ENCODE assay signal across 15 cellular contexts in the genomic region with DNA sequence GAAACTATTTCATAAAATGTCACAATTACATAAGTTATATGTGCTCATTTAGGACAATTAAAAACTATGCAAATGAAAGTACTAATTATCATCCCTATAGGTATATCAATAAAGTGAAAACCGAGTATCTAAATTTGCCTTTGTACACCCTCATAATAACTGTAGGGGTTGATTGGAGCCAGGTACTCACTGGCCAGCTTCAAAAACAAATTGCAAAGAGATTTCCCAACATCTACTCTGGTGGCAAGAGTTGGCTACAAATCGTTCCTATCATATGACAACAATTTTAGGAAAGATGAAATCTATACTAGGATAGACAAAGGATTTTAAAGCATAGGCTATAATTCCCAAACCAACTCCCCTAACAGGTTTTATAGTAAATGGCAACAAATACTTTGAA.
DNase-seq lines count a peak whose midpoint lies in the region; ATAC-seq and TF ChIP-seq lines count a peak whose summit lies in the region.
"Had no signal": no experiment of that assay in that cellular context is flagged by ENCODE, and none has a peak within 500 bp of the region (broad histone marks: within the 10 kb centered on the region; RNA-seq: fewer than 3 reads in every experiment).

No MANE protein-coding gene starts in this region.

- H3K27ac ChIP-seq in colonic mucosa: no peak overlapping the region

- no peak overlapping the region for H3K9ac ChIP-seq in colonic mucosa (ENCODE audit: low read depth in 2 of 2, low read length in 2 of 2)

- POLR2A ChIA-PET in WTC11 (lab: Charles Lee): no interaction called here

- no peaks in the 10 kb centered on the region for H3K27me3 ChIP-seq in colonic mucosa

- H3K9me3 ChIP-seq in colonic mucosa: no peaks in the 10 kb centered on the region

- H3K27me3 Mint-ChIP-seq in T-helper 1 cell treated with Interleukin-12 subunit alpha and Interleukin-12 subunit beta and Interleukin-4 antibody, amounts not matched to agents 30 μg/mL and 1 μg/mL, for 36 hours (ENCODE audit: low read depth): no peaks in the 10 kb centered on the region
- no peaks in the 10 kb centered on the region for H3K27me3 Mint-ChIP-seq in WTC11 (ENCODE audit: low read depth)
- H3K27me3 Mint-ChIP-seq: CD4-positive, alpha-beta memory T cell had no signal

- no peak overlapping the region for H3K4me3 Mint-ChIP-seq in T-helper 1 cell treated with Interleukin-12 subunit alpha and Interleukin-12 subunit beta and Interleukin-4 antibody, amounts not matched to agents 30 μg/mL and 1 μg/mL, for 36 hours
- H3K4me3 Mint-ChIP-seq in WTC11: no peak overlapping the region
- H3K4me3 Mint-ChIP-seq: CD4-positive, alpha-beta memory T cell; GM23338 had no signal

- CTCF ChIA-PET in WTC11 (lab: Charles Lee): no interaction called here

- H3K36me3 ChIP-seq in colonic mucosa: no peaks in the 10 kb centered on the region

- no peak for DNase-seq in T-helper 1 cell
- no peak for DNase-seq in WTC11 (ENCODE audit: low spot score)
- DNase-seq in left lobe of liver (ENCODE audit: low spot score): no peak
- DNase-seq in colonic mucosa: no peak
- no peak for DNase-seq in HK-2 (ENCODE audit: unreplicated experiment)
- DNase-seq: C1 segment of cervical spinal cord; Calu3; CD4-positive, alpha-beta memory T cell; COR-L47; DMS53; DMS79 treated with DMSO at 0.1 percent for 48 hours; GF-D8; HCEC 1CT had no signal

- no peaks in the 10 kb centered on the region for H3K4me1 Mint-ChIP-seq in T-helper 1 cell treated with Interleukin-12 subunit alpha and Interleukin-12 subunit beta and Interleukin-4 antibody, amounts not matched to agents 30 μg/mL and 1 μg/mL, for 36 hours (ENCODE audit: low read depth)
- peaks cover 17% of the 10 kb centered on the region for H3K4me1 Mint-ChIP-seq in WTC11
- H3K4me1 Mint-ChIP-seq: CD4-positive, alpha-beta memory T cell had no signal

- H3K4me1 ChIP-seq in colonic mucosa: no peaks in the 10 kb centered on the region

- TF ChIP-seq CTCF in WTC11 (IDR thresholded peaks at IDR 0.05): no peak
- no peak for TF ChIP-seq CTCF in colonic mucosa (IDR thresholded peaks at IDR 0.05)

- peak overlapping the region; percentile 17 for H3K27ac Mint-ChIP-seq in T-helper 1 cell treated with Interleukin-12 subunit alpha and Interleukin-12 subunit beta and Interleukin-4 antibody, amounts not matched to agents 30 μg/mL and 1 μg/mL, for 36 hours
- peak overlapping the region; percentile 5; the same call in 1 of the 2 replicates for H3K27ac Mint-ChIP-seq in WTC11
- H3K27ac Mint-ChIP-seq: CD4-positive, alpha-beta memory T cell; GM23338 had no signal

- intact Hi-C loops in colonic mucosa (cut with DNase I): no loop called here

- no peaks in the 10 kb centered on the region for H3K36me3 Mint-ChIP-seq in T-helper 1 cell treated with Interleukin-12 subunit alpha and Interleukin-12 subunit beta and Interleukin-4 antibody, amounts not matched to agents 30 μg/mL and 1 μg/mL, for 36 hours (ENCODE audit: low read depth)
- H3K36me3 Mint-ChIP-seq in WTC11: peaks cover 4% of the 10 kb centered on the region; the same call in 1 of the 2 replicates
- H3K36me3 Mint-ChIP-seq: CD4-positive, alpha-beta memory T cell had no signal

- peaks cover 5% of the 10 kb centered on the region for H3K9me3 Mint-ChIP-seq in T-helper 1 cell treated with Interleukin-12 subunit alpha and Interleukin-12 subunit beta and Interleukin-4 antibody, amounts not matched to agents 30 μg/mL and 1 μg/mL, for 36 hours
- peaks cover 10% of the 10 kb centered on the region for H3K9me3 Mint-ChIP-seq in WTC11

- no peak for ATAC-seq in WTC11
- ATAC-seq in left lobe of liver: peak; percentile 41
- ATAC-seq: GM23338 had no signal

- no peak overlapping the region for H3K4me3 ChIP-seq in colonic mucosa
- H3K4me3 ChIP-seq: GM23338 had no signal

TF ChIP-seq in WTC11, 78 proteins besides CTCF, POLR2A, EP300 and RAD21:
- no peak for TF ChIP-seq ZNF317 (CRISPR knock-in tag; IDR thresholded peaks at IDR 0.05; ENCODE audit: borderline replicate concordance, low read depth)
- TF ChIP-seq PRRX2 (CRISPR knock-in tag; IDR thresholded peaks at IDR 0.05): no peak
- TF ChIP-seq, protein P1, sequence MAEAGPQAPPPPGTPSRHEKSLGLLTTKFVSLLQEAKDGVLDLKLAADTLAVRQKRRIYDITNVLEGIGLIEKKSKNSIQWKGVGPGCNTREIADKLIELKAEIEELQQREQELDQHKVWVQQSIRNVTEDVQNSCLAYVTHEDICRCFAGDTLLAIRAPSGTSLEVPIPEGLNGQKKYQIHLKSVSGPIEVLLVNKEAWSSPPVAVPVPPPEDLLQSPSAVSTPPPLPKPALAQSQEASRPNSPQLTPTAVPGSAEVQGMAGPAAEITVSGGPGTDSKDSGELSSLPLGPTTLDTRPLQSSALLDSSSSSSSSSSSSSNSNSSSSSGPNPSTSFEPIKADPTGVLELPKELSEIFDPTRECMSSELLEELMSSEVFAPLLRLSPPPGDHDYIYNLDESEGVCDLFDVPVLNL (CRISPR knock-in tag; IDR thresholded peaks at IDR 0.05; ENCODE audit: borderline replicate concordance, low read depth): no peak
- no peak for TF ChIP-seq MXD4 (CRISPR knock-in tag; IDR thresholded peaks at IDR 0.05; ENCODE audit: borderline replicate concordance)
- TF ChIP-seq ELF4 (CRISPR knock-in tag; IDR thresholded peaks at IDR 0.05; ENCODE audit: low read depth): no peak
- TF ChIP-seq, protein P2, sequence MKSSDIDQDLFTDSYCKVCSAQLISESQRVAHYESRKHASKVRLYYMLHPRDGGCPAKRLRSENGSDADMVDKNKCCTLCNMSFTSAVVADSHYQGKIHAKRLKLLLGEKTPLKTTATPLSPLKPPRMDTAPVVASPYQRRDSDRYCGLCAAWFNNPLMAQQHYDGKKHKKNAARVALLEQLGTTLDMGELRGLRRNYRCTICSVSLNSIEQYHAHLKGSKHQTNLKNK (CRISPR knock-in tag; IDR thresholded peaks at IDR 0.05): no peak
- TF ChIP-seq EMX1 (CRISPR knock-in tag; IDR thresholded peaks at IDR 0.05): no peak
- TF ChIP-seq ZNF416 (CRISPR knock-in tag; IDR thresholded peaks at IDR 0.05): no peak
- TF ChIP-seq, protein P3, sequence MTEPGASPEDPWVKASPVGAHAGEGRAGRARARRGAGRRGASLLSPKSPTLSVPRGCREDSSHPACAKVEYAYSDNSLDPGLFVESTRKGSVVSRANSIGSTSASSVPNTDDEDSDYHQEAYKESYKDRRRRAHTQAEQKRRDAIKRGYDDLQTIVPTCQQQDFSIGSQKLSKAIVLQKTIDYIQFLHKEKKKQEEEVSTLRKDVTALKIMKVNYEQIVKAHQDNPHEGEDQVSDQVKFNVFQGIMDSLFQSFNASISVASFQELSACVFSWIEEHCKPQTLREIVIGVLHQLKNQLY (CRISPR knock-in tag; IDR thresholded peaks at IDR 0.05): no peak
- TF ChIP-seq GTF2I (CRISPR knock-in tag; conservative IDR thresholded peaks at IDR 0.05): no peak
